In genomic region chr7:141074162-141074989, GRCh38 we compare ENCODE assay signal across 8 cellular contexts. TPM values are rescaled to one million over a fixed set of nuclear protein-coding genes. Genes with fewer than 3 reads are reported as not detected.
DNase-seq lines count a peak whose midpoint lies in the region; ATAC-seq and TF ChIP-seq lines count a peak whose summit lies in the region.

No MANE protein-coding gene starts in this region.

- no peak overlapping the region for H2AFZ ChIP-seq in ACC112 (ENCODE audit: low read length, unreplicated experiment)

- H3K36me3 ChIP-seq in ACC112 (ENCODE audit: insufficient read depth, low read length) (no peaks in the 10 kb centered on the region), RWPE2 (ENCODE audit: low read depth) (no peaks in the 10 kb centered on the region), mesendoderm (ENCODE audit: control insufficient read depth, insufficient read depth, low read length) (no peaks in the 10 kb centered on the region), transverse colon (no peaks in the 10 kb centered on the region)

- H3K79me1 ChIP-seq in mesendoderm (ENCODE audit: low read length): no peaks in the 10 kb centered on the region

- no peaks in the 10 kb centered on the region for H3K9me3 ChIP-seq in RWPE2 (ENCODE audit: severe bottlenecking)
- no peaks in the 10 kb centered on the region for H3K9me3 ChIP-seq in transverse colon

- no peak overlapping the region for H4K5ac ChIP-seq in mesendoderm (ENCODE audit: low read length)

- H2BK5ac ChIP-seq in mesendoderm (ENCODE audit: low read length): no peak overlapping the region

- H3K23ac ChIP-seq in mesendoderm (ENCODE audit: low read length): peak overlapping the region; percentile 12

- H2AK5ac ChIP-seq in mesendoderm (ENCODE audit: low read length): no peak overlapping the region

- peak; percentile 30 for DNase-seq in GM10266 (ENCODE audit: extremely low spot score)
- no peak for DNase-seq in RWPE2 (ENCODE audit: low spot score)
- peak in 6 of 10 donors; percentile 19 to 50 (median 46) for DNase-seq in dorsolateral prefrontal cortex
- DNase-seq in mesendoderm: peak; percentile 59
- no peak for DNase-seq in transverse colon
- no peak for DNase-seq in dedifferentiated amniotic fluid mesenchymal stem cell (ENCODE audit: extremely low spot score)
- no peak for DNase-seq in ureter (ENCODE audit: low spot score)

- no peak overlapping the region for H4K8ac ChIP-seq in mesendoderm (ENCODE audit: low read depth, low read length)

- intact Hi-C loops in dorsolateral prefrontal cortex (cut with DNase I): loop anchor here (5.0 to 10.0 kb wide), 9 partner anchors 57 to 580 kb away; partner anchors contain the start of genes AGK (in 1 of the 2) and BRAF (in 1 of the 2)
- intact Hi-C loops in transverse colon (cut with DNase I; ENCODE audit: low total_unique reads): no loop called here

- 0 out of 3 replicates have a peak, but pooled peaks have one; percentile 30 for ATAC-seq in RWPE2 (ENCODE audit: low read depth)

- peak overlapping the region; percentile 67 for H3K9ac ChIP-seq in mesendoderm (ENCODE audit: low read length)

- peak overlapping the region; percentile 94 for H3K56ac ChIP-seq in mesendoderm (ENCODE audit: low read length)

- no peak overlapping the region for H3K4ac ChIP-seq in mesendoderm (ENCODE audit: low read depth, low read length)

- H3K79me2 ChIP-seq in ACC112 (ENCODE audit: control insufficient read depth, insufficient read depth, low read length, unreplicated experiment): no peaks in the 10 kb centered on the region
- no peaks in the 10 kb centered on the region for H3K79me2 ChIP-seq in mesendoderm (ENCODE audit: control insufficient read depth, insufficient read depth, low read length)

- H3K27me3 ChIP-seq in ACC112 (ENCODE audit: insufficient read depth, low read length) (peaks cover 85% of the 10 kb centered on the region), RWPE2 (ENCODE audit: insufficient read depth, poor library complexity, severe bottlenecking) (peaks cover 71% of the 10 kb centered on the region), dorsolateral prefrontal cortex (peaks cover 0 to 4% (median 0%) of the 10 kb centered on the region in 45 donors), mesendoderm (ENCODE audit: insufficient read depth, low read length, poor library complexity) (peaks cover 9% of the 10 kb centered on the region), transverse colon (peaks cover 89% of the 10 kb centered on the region)

- no peak for TF ChIP-seq EP300 in transverse colon (IDR thresholded peaks at IDR 0.05; ENCODE audit: low read depth)

- H3K27ac ChIP-seq in ACC112 (ENCODE audit: low read depth, low read length) (no peak overlapping the region), RWPE2 (ENCODE audit: poor library complexity, severe bottlenecking) (no peak overlapping the region), dorsolateral prefrontal cortex (peak overlapping the region in 39 of 59 donors; percentile 17 to 93 (median 86)), mesendoderm (ENCODE audit: low read depth, low read length) (no peak overlapping the region), transverse colon (no peak overlapping the region)

- no peak overlapping the region for H2BK120ac ChIP-seq in mesendoderm (ENCODE audit: low read depth, low read length)

- TF ChIP-seq CTCF in GM10266 (IDR thresholded peaks at IDR 0.05; ENCODE audit: control insufficient read depth, insufficient read depth, low read depth, missing control alignments): no peak
- TF ChIP-seq CTCF in RWPE2 (IDR thresholded peaks at IDR 0.05; ENCODE audit: poor library complexity, severe bottlenecking): no peak
- TF ChIP-seq CTCF in dorsolateral prefrontal cortex (IDR thresholded peaks at IDR 0.05 in 54 of 56, conservative IDR thresholded peaks at IDR 0.05 in 2 of 56; ENCODE audit: low read depth in 1 of 56, partially characterized antibody in 56 of 56): peak in 3 of 56 donors; percentile 2 to 16 (median 14)
- TF ChIP-seq CTCF in transverse colon (IDR thresholded peaks at IDR 0.05): no peak

- peak overlapping the region; percentile 82 for H3K4me2 ChIP-seq in mesendoderm (ENCODE audit: low read length)

- H3K4me3 ChIP-seq in ACC112 (ENCODE audit: low read depth, low read length) (peak overlapping the region; percentile 79), RWPE2 (ENCODE audit: severe bottlenecking) (peak overlapping the region; percentile 30), dorsolateral prefrontal cortex (peak overlapping the region; percentile 57 to 89 (median 77)), mesendoderm (ENCODE audit: low read length) (peak overlapping the region; percentile 64), transverse colon (peak overlapping the region; percentile 17 to 49 (median 34))

- H2BK15ac ChIP-seq in mesendoderm (replicated peaks; ENCODE audit: low read depth): no peak overlapping the region

- WGBS in mesendoderm (ENCODE audit: extremely low coverage, insufficient coverage, low lambda C conversion rate): no CpG with 5 or more reads among the region's 75 CpGs
- WGBS in transverse colon (ENCODE audit: low coverage in 1 of 2), 2 donors: 5% methylated on average over 35 of the region's 75 CpGs; no CpG with 5 or more reads in 1 of the 2 donors

- H3K4me1 ChIP-seq in ACC112 (ENCODE audit: control insufficient read depth, insufficient read depth, low read length, unreplicated experiment) (peaks cover 8% of the 10 kb centered on the region), RWPE2 (ENCODE audit: insufficient read depth, poor library complexity, severe bottlenecking) (no peaks in the 10 kb centered on the region), mesendoderm (ENCODE audit: control insufficient read depth, low read depth, low read length) (no peaks in the 10 kb centered on the region), transverse colon (peaks cover 7 to 42% (median 32%) of the 10 kb centered on the region in 4 donors)

- TF ChIP-seq POLR2A in transverse colon (IDR thresholded peaks at IDR 0.05): no peak

- in situ Hi-C loops in transverse colon (cut with MboI; ENCODE audit: low pct_ligation_motif_present in 1 of 4, low pct_unique_long_range_greater_than_20kb in 1 of 4, low sequenced_read_pairs in 3 of 4): no loop called here

- no peak overlapping the region for H3K18ac ChIP-seq in mesendoderm (ENCODE audit: low read length)

RNA-seq across cellular contexts. Expression of gene TMEM178B, which starts 0.5 kb away (rescaled TPM):
- total RNA-seq in dorsolateral prefrontal cortex (100 to 1,000 TPM in 3 of 120 experiments, 10 to 100 TPM in 117; 18.1 to 113 (median 66.5) TPM), transverse colon (under 1 TPM; 0.32 to 0.82 (median 0.39) TPM), ureter (7.9 TPM)
- polyA plus RNA-seq in mesendoderm (2013, experiment 1 of 2): 3.8 TPM
- 3.6 TPM for polyA plus RNA-seq in mesendoderm (2013, experiment 2 of 2)

RNA-seq across cellular contexts. Expression of gene MRPS33, which starts 59.6 kb away (rescaled TPM):
- total RNA-seq in dorsolateral prefrontal cortex (10 to 100 TPM; 18.7 to 61.6 (median 43.0) TPM), transverse colon (10 to 100 TPM in 2 of 4 donors, under 1 TPM in 2; 0.60 to 37.1 (median 12.0) TPM), ureter (63.8 TPM)
- polyA plus RNA-seq in mesendoderm (2013, experiment 1 of 2): 85.4 TPM
- polyA plus RNA-seq in mesendoderm (2013, experiment 2 of 2): 89.0 TPM

Comparison
In these comparisons a context has a peak if more than half of its experiments do, and no peak if none do; other contexts are left out.
1. H3K27ac ChIP-seq: peak in dorsolateral prefrontal cortex (39 of 59); none in ACC112 (single experiment), RWPE2 (single experiment), mesendoderm (single experiment) and transverse colon (0 of 4).
2. DNase-seq: peak in GM10266 (single experiment), dorsolateral prefrontal cortex (6 of 10) and mesendoderm (single experiment); none in RWPE2 (single experiment), transverse colon (single experiment), dedifferentiated amniotic fluid mesenchymal stem cell (single experiment) and ureter (single experiment).
3. Peak in every context shown above with its lines, with median percentiles within 50 percentile points of each other: H3K4me3 ChIP-seq.